13 cellular contexts compared by ENCODE assay signal in the genomic region with DNA sequence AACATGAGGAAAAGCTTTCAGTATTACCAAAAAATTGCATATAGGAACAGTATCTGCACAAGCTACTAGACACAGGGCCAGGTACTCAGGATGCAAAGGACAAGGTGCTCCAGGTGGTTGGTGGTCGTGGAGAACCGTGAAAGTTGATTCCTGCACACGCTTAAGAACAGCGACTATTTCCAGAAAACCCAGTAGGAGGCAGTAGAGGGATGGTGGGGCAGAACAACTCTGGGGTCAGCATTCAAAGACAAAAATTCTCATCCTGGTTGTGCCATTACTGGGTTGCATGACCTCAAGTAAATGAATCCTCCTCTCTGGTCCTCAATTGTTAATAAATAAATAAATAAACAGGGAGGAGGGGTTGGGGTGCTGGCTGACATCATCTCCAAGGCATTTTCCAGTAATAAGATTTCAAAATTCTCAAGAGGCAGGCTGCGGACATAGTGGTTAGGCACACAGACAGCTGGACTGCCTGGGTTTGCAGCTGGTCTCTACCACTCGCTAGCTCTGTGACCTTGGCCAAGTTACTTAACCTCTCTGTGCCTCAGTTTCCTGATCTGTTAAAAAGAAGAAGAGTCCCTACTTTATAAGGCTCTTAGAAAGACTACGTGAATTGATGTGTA.
DNase-seq lines count a peak whose midpoint lies in the region; ATAC-seq and TF ChIP-seq lines count a peak whose summit lies in the region.
"Had no signal": no experiment of that assay in that cellular context is flagged by ENCODE, and none has a peak within 500 bp of the region (broad histone marks: within the 10 kb centered on the region; RNA-seq: fewer than 3 reads in every experiment).

No MANE protein-coding gene starts in this region.

- intact Hi-C loops in left lung (cut with DNase I), result no loop called here

- ATAC-seq in left lung, result peak; percentile 25
- no peak for ATAC-seq in HG03039 (IDR thresholded peaks at IDR 0.05; ENCODE audit: unreplicated experiment)

- H3K27me3 ChIP-seq in GM06990 (replicated peaks; ENCODE audit: control insufficient read depth, insufficient read depth, low read length) (no peaks in the 10 kb centered on the region), left lung (peaks cover 0 to 54% of the 10 kb centered on the region in 2 donors)
- H3K27me3 ChIP-seq: vagina had no signal

- in situ Hi-C loops in SK-MEL-5 (cut with HindIII; ENCODE audit: low pct_unique_long_range_greater_than_20kb, low sequenced_read_pairs), result no loop called here

- H3K36me3 ChIP-seq in GM06990 (ENCODE audit: control insufficient read depth, insufficient read depth, low read length) (no peaks in the 10 kb centered on the region), left lung (no peaks in the 10 kb centered on the region)
- H3K36me3 ChIP-seq: vagina had no signal

- no peak for DNase-seq in GM06990 (ENCODE audit: extremely low read depth, insufficient read length)
- DNase-seq in HCEC 1CT, result peak; percentile 9
- peak; percentile 20 for DNase-seq in SK-MEL-5 (ENCODE audit: low read depth, low spot score)
- no peak for DNase-seq in left lung
- DNase-seq in NCI-H1417 (lab: John Stamatoyannopoulos, UW), result no peak
- no peak for DNase-seq in activated naive CD4-positive, alpha-beta T cell (lab: John Stamatoyannopoulos, UW)
- DNase-seq: DMS79 had no signal

- H3K9me3 ChIP-seq in left lung, result no peaks in the 10 kb centered on the region
- H3K9me3 ChIP-seq: psoas muscle, vagina had no signal

- no peaks in the 10 kb centered on the region for H3K4me1 ChIP-seq in left lung
- H3K4me1 ChIP-seq: psoas muscle, vagina had no signal

- no peak overlapping the region for H3K27ac ChIP-seq in left lung
- H3K27ac ChIP-seq: coronary artery, epithelial cell of prostate, psoas muscle, vagina, VCaP had no signal

- H3K4me3 ChIP-seq in GM06990 (replicated peaks; ENCODE audit: low read depth, low read length) (no peak overlapping the region), left lung (no peak overlapping the region)
- H3K4me3 ChIP-seq: coronary artery, psoas muscle, vagina had no signal

- TF ChIP-seq CTCF in GM06990 (IDR thresholded peaks at IDR 0.05; ENCODE audit: insufficient read depth, low read length, poor library complexity, severe bottlenecking), result peak; percentile 12
- no peak for TF ChIP-seq CTCF in left lung (IDR thresholded peaks at IDR 0.05)

Comparison
In these comparisons a context has a peak if more than half of its experiments do, and no peak if none do; other contexts are left out.
1. DNase-seq: peak in HCEC 1CT (single experiment) and SK-MEL-5 (single experiment); none in GM06990 (single experiment), left lung (0 of 2), NCI-H1417 (0 of 3) and activated naive CD4-positive, alpha-beta T cell (0 of 4).